In genomic region chr3:58120075-58120812, GRCh38 we compare ENCODE assay signal across 1 cellular context.
TF ChIP-seq lines count a peak whose summit lies in the region.

No MANE protein-coding gene starts in this region.

TF ChIP-seq in HepG2, 621 proteins besides CTCF, POLR2A, EP300 and RAD21 (continued from another document):
- TF ChIP-seq ZNF318 (CRISPR knock-in tag; IDR thresholded peaks at IDR 0.05) = no peak
- no peak for TF ChIP-seq RFXAP (CRISPR knock-in tag; IDR thresholded peaks at IDR 0.05; ENCODE audit: borderline replicate concordance)
TF ChIP-seq in HepG2: peak in this region for 0.
